22 cellular contexts compared by ENCODE assay signal in the genomic region with DNA sequence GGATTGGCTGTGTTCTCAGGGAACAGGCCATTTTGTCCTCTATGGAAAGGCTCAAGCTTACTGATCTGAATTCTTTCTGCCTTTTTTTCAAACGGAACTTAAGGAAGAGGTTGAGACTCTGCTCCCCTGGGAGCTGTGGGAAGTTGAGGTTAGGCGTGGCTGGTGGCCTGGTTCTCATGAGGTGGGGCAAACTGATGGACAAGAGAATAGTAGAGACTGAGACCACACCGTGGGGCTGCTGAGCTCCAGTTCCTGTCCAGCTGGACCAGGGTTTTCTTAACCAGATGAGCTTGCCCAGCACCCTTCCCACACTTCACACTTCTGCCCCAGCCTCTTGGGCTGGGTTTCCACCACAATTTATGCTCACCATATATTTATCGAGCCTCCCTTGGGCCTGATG. TPM values are rescaled to one million over a fixed set of nuclear protein-coding genes. Genes with fewer than 3 reads are reported as not detected.
"Had no signal": no experiment of that assay in that cellular context is flagged by ENCODE, and none has a peak within 500 bp of the region (broad histone marks: within the 10 kb centered on the region; RNA-seq: fewer than 3 reads in every experiment).

No MANE protein-coding gene starts in this region.

- ATAC-seq: activated CD8-positive, alpha-beta T cell treated with anti-CD3 and anti-CD28 coated beads for 36 hours; activated T-cell treated with anti-CD3 and anti-CD28 coated beads, Interleukin-2, amount 50 U/mL, for 4 hours; psoas muscle; right cardiac atrium had no signal

- FAIRE-seq: bronchial epithelial cell, keratinocyte, urothelium cell line had no signal

- H3K27me3 ChIP-seq: adrenal gland, dorsolateral prefrontal cortex, tibial nerve had no signal

- H3K27me3 Mint-ChIP-seq: activated B cell treated with CpG ODN at 0.5 μM for 24 hours; activated CD8-positive, alpha-beta T cell treated with anti-CD3 and anti-CD28 coated beads for 36 hours; stimulated activated naive CD8-positive, alpha-beta T cell treated with anti-CD3 and anti-CD28 coated beads, Interleukin-15, Interleukin-2, amounts not matched to agents 100 ng/mL and 50 ng/mL, for 24 hours had no signal

- H3K27ac ChIP-seq: adrenal gland, dorsolateral prefrontal cortex, psoas muscle, skin epidermis, tibial nerve had no signal

- H3K9me3 ChIP-seq: adrenal gland, psoas muscle, tibial nerve had no signal

- H3K4me1 ChIP-seq: psoas muscle had no signal

- H3K4me3 ChIP-seq: adrenal gland, dorsolateral prefrontal cortex, lung, psoas muscle, skin epidermis, tibial nerve had no signal

- H3K4me3 Mint-ChIP-seq: activated B cell treated with CpG ODN at 0.5 μM for 24 hours; activated CD8-positive, alpha-beta T cell treated with anti-CD3 and anti-CD28 coated beads for 36 hours; activated T-cell treated with anti-CD3 and anti-CD28 coated beads, Interleukin-2, amount 50 U/mL, for 4 hours; mesothelial cell of epicardium; nephron progenitor cell; stimulated activated naive CD8-positive, alpha-beta T cell treated with anti-CD3 and anti-CD28 coated beads, Interleukin-15, Interleukin-2, amounts not matched to agents 100 ng/mL and 50 ng/mL, for 24 hours; T-helper 2 cell treated with Interferon-gamma antibody and Interleukin-4, amounts not matched to agents 5 μg/mL and 100 μg/mL, for 36 hours had no signal

- H3K27ac Mint-ChIP-seq: activated B cell treated with CpG ODN at 0.5 μM for 24 hours; activated CD8-positive, alpha-beta T cell treated with anti-CD3 and anti-CD28 coated beads for 36 hours; mesothelial cell of epicardium; nephron progenitor cell; stimulated activated naive CD8-positive, alpha-beta T cell treated with anti-CD3 and anti-CD28 coated beads, Interleukin-15, Interleukin-2, amounts not matched to agents 100 ng/mL and 50 ng/mL, for 24 hours; T-helper 2 cell treated with Interferon-gamma antibody and Interleukin-4, amounts not matched to agents 5 μg/mL and 100 μg/mL, for 36 hours had no signal

- DNase-seq: activated B cell treated with CpG ODN at 0.5 μM for 24 hours; activated CD4-positive, alpha-beta T cell treated with anti-CD3 and anti-CD28 coated beads for 48 hours; activated CD8-positive, alpha-beta T cell treated with anti-CD3 and anti-CD28 coated beads for 36 hours; activated effector memory CD4-positive, alpha-beta T cell treated with Interleukin-2 at 50 U/mL for 16 hours; activated naive CD4-positive, alpha-beta T cell treated with anti-CD3 and anti-CD28 coated beads, Interleukin-2, amount 50 U/mL, for 16 hours; activated T-cell treated with anti-CD3 and anti-CD28 coated beads, Interleukin-2, amount 50 U/mL, for 4 hours; adrenal gland; dorsolateral prefrontal cortex; foreskin fibroblast; hippocampal formation; nephron progenitor cell; psoas muscle; right cardiac atrium had no signal

- H3K9me3 Mint-ChIP-seq: activated B cell treated with CpG ODN at 0.5 μM for 24 hours; activated CD8-positive, alpha-beta T cell treated with anti-CD3 and anti-CD28 coated beads for 36 hours; activated T-cell treated with anti-CD3 and anti-CD28 coated beads, Interleukin-2, amount 50 U/mL, for 4 hours; mesothelial cell of epicardium; nephron progenitor cell; stimulated activated naive CD8-positive, alpha-beta T cell treated with anti-CD3 and anti-CD28 coated beads, Interleukin-15, Interleukin-2, amounts not matched to agents 100 ng/mL and 50 ng/mL, for 24 hours; T-helper 2 cell treated with Interferon-gamma antibody and Interleukin-4, amounts not matched to agents 5 μg/mL and 100 μg/mL, for 36 hours had no signal

RNA-seq across cellular contexts. Expression of a gene that starts 45.2 kb away (rescaled TPM):
- total RNA-seq: activated B cell treated with CpG ODN at 0.5 μM for 24 hours had no signal
